ENCODE assay signal across 1 cellular context in genomic region chr16:19167710-19168172, GRCh38.
TF ChIP-seq lines count a peak whose summit lies in the region.

No MANE protein-coding gene starts in this region.

TF ChIP-seq in HepG2, 621 proteins besides CTCF, POLR2A, EP300 and RAD21 (continued from another document and continues in another):
- TF ChIP-seq ZNF142 (CRISPR knock-in tag; IDR thresholded peaks at IDR 0.05): 0 out of 2 replicates have a peak, but pooled peaks have one; percentile 23
- no peak for TF ChIP-seq ZSCAN5A (CRISPR knock-in tag; IDR thresholded peaks at IDR 0.05; ENCODE audit: borderline replicate concordance)
- 0 out of 2 replicates have a peak, but pooled peaks have one; percentile 11 for TF ChIP-seq BHLHE40 (IDR thresholded peaks at IDR 0.05; ENCODE audit: low read length)
- TF ChIP-seq ZNF879 (CRISPR knock-in tag; IDR thresholded peaks at IDR 0.05): no peak
- peak; percentile 44 for TF ChIP-seq ZFX (CRISPR knock-in tag; IDR thresholded peaks at IDR 0.05; ENCODE audit: low read depth)
- TF ChIP-seq RNF2 (conservative IDR thresholded peaks at IDR 0.05; ENCODE audit: low read depth): peak; percentile 58; the same call in 1 of the 2 replicates
- no peak for TF ChIP-seq ZFP37 (CRISPR knock-in tag; IDR thresholded peaks at IDR 0.05; ENCODE audit: borderline replicate concordance)
- peak; percentile 35; the same call in 1 of the 2 replicates for TF ChIP-seq ZNF543 (CRISPR knock-in tag; IDR thresholded peaks at IDR 0.05)
- TF ChIP-seq TEAD3 (CRISPR knock-in tag; optimal IDR thresholded peaks at IDR 0.05; ENCODE audit: borderline replicate concordance): peak; percentile 9
- TF ChIP-seq ATF7 (IDR thresholded peaks at IDR 0.05): no peak
- TF ChIP-seq ATF7 (CRISPR knock-in tag; IDR thresholded peaks at IDR 0.05): 0 out of 2 replicates have a peak, but pooled peaks have one; percentile 29
- TF ChIP-seq ZBTB38 (CRISPR knock-in tag; IDR thresholded peaks at IDR 0.05): peak; percentile 66; the same call in 1 of the 2 replicates
- TF ChIP-seq HMG20A (CRISPR knock-in tag; IDR thresholded peaks at IDR 0.05; ENCODE audit: borderline replicate concordance): no peak
- TF ChIP-seq ZNF770 (CRISPR knock-in tag; IDR thresholded peaks at IDR 0.05): no peak
- TF ChIP-seq ZNF510 (CRISPR knock-in tag; IDR thresholded peaks at IDR 0.05; ENCODE audit: low read depth): no peak
- peak; percentile 77; the same call in 1 of the 2 replicates for TF ChIP-seq CENPT (CRISPR knock-in tag; IDR thresholded peaks at IDR 0.05; ENCODE audit: low read depth)
- TF ChIP-seq ERF (CRISPR knock-in tag; IDR thresholded peaks at IDR 0.05): peak; percentile 38; the same call in 1 of the 2 replicates
- TF ChIP-seq ELF4 (CRISPR knock-in tag; IDR thresholded peaks at IDR 0.05; ENCODE audit: borderline replicate concordance): no peak
- 0 out of 2 replicates have a peak, but pooled peaks have one; percentile 39 for TF ChIP-seq PITX1 (CRISPR knock-in tag; IDR thresholded peaks at IDR 0.05)
- TF ChIP-seq HMGXB4 (CRISPR knock-in tag; IDR thresholded peaks at IDR 0.05; ENCODE audit: borderline replicate concordance in 1 of 2, low read depth in 1 of 2): peak; percentile 55 to 62; a peak in 2 of 4 replicates
- TF ChIP-seq ZNF10 (CRISPR knock-in tag; IDR thresholded peaks at IDR 0.05; ENCODE audit: borderline replicate concordance, low read depth): no peak
- 0 out of 2 replicates have a peak, but pooled peaks have one; percentile 30 for TF ChIP-seq ZNF484 (CRISPR knock-in tag; IDR thresholded peaks at IDR 0.05; ENCODE audit: borderline replicate concordance, low read depth)
- TF ChIP-seq TFE3 (CRISPR knock-in tag; IDR thresholded peaks at IDR 0.05): no peak
- no peak for TF ChIP-seq ZNF609 (CRISPR knock-in tag; IDR thresholded peaks at IDR 0.05; ENCODE audit: borderline replicate concordance)
- peak; percentile 57; the same call in 1 of the 2 replicates for TF ChIP-seq ESRRA (CRISPR knock-in tag; IDR thresholded peaks at IDR 0.05; ENCODE audit: low read depth)
- TF ChIP-seq KLF13 (CRISPR knock-in tag; IDR thresholded peaks at IDR 0.05): no peak
- TF ChIP-seq NCOA2 (CRISPR knock-in tag; IDR thresholded peaks at IDR 0.05): peak; percentile 13; the same call in 1 of the 2 replicates
- TF ChIP-seq ZNF615 (CRISPR knock-in tag; IDR thresholded peaks at IDR 0.05; ENCODE audit: borderline replicate concordance): no peak
- TF ChIP-seq HNF4G (IDR thresholded peaks at IDR 0.05; ENCODE audit: borderline replicate concordance, low read depth, low read length): no peak
- no peak for TF ChIP-seq HNF4G (CRISPR knock-in tag; IDR thresholded peaks at IDR 0.05; ENCODE audit: borderline replicate concordance, low read depth)
- 0 out of 2 replicates have a peak, but pooled peaks have one; percentile 55 for TF ChIP-seq HDAC2 (CRISPR knock-in tag; IDR thresholded peaks at IDR 0.05)
- TF ChIP-seq HOXA3 (CRISPR knock-in tag; IDR thresholded peaks at IDR 0.05): peak; percentile 53; the same call in 1 of the 2 replicates
- 0 out of 2 replicates have a peak, but pooled peaks have one; percentile 39 for TF ChIP-seq ZNF205 (CRISPR knock-in tag; IDR thresholded peaks at IDR 0.05)
- 0 out of 2 replicates have a peak, but pooled peaks have one; percentile 33 for TF ChIP-seq ARID5B (CRISPR knock-in tag; IDR thresholded peaks at IDR 0.05)
